In genomic region chr4:70443329-70443728, GRCh38 we compare ENCODE assay signal across 9 cellular contexts. TPM values are rescaled to one million over a fixed set of nuclear protein-coding genes. Genes with fewer than 3 reads are reported as not detected.
"Had no signal": no experiment of that assay in that cellular context is flagged by ENCODE, and none has a peak within 500 bp of the region (broad histone marks: within the 10 kb centered on the region; RNA-seq: fewer than 3 reads in every experiment).

No MANE protein-coding gene starts in this region.

- H2AFZ ChIP-seq: GM23338 had no signal

- H3K4me3 ChIP-seq: GM23338 had no signal

- ATAC-seq: GM23338, HepG2 had no signal

- H3K27me3 Mint-ChIP-seq: IgD-negative memory B cell had no signal

- H3K36me3 Mint-ChIP-seq: IgD-negative memory B cell had no signal

- H3K27ac Mint-ChIP-seq: GM23338, H9, IgD-negative memory B cell had no signal

- H3K4me3 Mint-ChIP-seq: GM23338, H9, IgD-negative memory B cell had no signal

- H3K4me2 ChIP-seq: GM23338 had no signal

- DNase-seq: H9, HCEC 1CT, KBM-7 had no signal

- H3K9me3 Mint-ChIP-seq: GM23338, H9 had no signal

- H3K27ac ChIP-seq: HL-60 had no signal

- H3K4me1 Mint-ChIP-seq: GM23338, IgD-negative memory B cell had no signal

RNA-seq across cellular contexts. Expression of gene MUC7, which starts 28.7 kb away (rescaled TPM):
- total RNA-seq: GM23338, H1, H9, HepG2, HT1080 had no signal
- polyA plus RNA-seq: GM23338, H1, IgD-negative memory B cell had no signal

RNA-seq across cellular contexts. Expression of gene OPRPN, which starts 45.6 kb away (rescaled TPM):
- total RNA-seq: GM23338, H1, H9, HepG2, HT1080 had no signal
- polyA plus RNA-seq: GM23338, H1, HepG2, IgD-negative memory B cell had no signal
